ENCODE assay signal across 18 cellular contexts in the genomic region with DNA sequence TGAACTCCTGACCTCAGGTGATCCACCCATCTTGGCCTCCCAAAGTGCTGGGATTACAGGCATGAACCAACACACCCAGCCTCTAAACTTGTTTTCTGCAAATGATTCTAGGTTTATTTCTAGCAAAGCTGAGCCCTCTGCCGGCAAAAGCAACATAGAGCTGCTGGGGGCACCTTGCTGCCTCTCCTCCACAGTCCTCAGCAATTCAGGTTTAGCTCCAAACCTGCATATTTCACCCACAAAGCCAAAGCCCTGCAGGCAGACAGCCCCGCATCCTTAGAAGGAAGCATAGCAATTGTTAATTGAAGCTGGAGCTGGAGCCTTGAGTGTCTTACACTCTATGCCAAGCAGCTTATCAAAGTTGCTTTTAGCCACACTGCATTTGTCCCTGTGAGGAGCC. TPM values are rescaled to one million over a fixed set of nuclear protein-coding genes. Genes with fewer than 3 reads are reported as not detected.
A peak's percentile ranks its signal among the peaks of the same experiment; 100 is the strongest.
DNase-seq lines count a peak whose midpoint lies in the region; ATAC-seq, FAIRE-seq and TF ChIP-seq lines count a peak whose summit lies in the region.
"Had no signal": no experiment of that assay in that cellular context is flagged by ENCODE, and none has a peak within 500 bp of the region (broad histone marks: within the 10 kb centered on the region; RNA-seq: fewer than 3 reads in every experiment).

No MANE protein-coding gene starts in this region.

- H3K27me3 Mint-ChIP-seq in T-helper 2 cell treated with Interferon-gamma antibody and Interleukin-4, amounts not matched to agents 5 μg/mL and 100 μg/mL, for 36 hours (ENCODE audit: low read depth), result no peaks in the 10 kb centered on the region

- TF ChIP-seq RAD21 in HepG2 (CRISPR knock-in tag; IDR thresholded peaks at IDR 0.05), result no peak

- H3K27ac ChIP-seq in HepG2 (ENCODE audit: extremely low read length, insufficient read depth, low read length) (no peak overlapping the region), right lobe of liver (no peak overlapping the region), SJCRH30 (peak overlapping the region; percentile 5; the same call in 1 of the 2 replicates), trophoblast cell (ENCODE audit: low read depth, low read length) (no peak overlapping the region)
- H3K27ac ChIP-seq: SK-N-MC had no signal

- ATAC-seq in HepG2, result peak; percentile 71
- no peak for ATAC-seq in right lobe of liver
- no peak for ATAC-seq in activated naive CD4-positive, alpha-beta T cell treated with anti-CD3 and anti-CD28 coated beads, Interleukin-2, amount 50 U/mL, for 72 hours

- no peaks in the 10 kb centered on the region for H3K36me3 ChIP-seq in HepG2 (replicated peaks in 1 of 2; ENCODE audit: control insufficient read depth in 1 of 2, insufficient read depth in 2 of 2, low read length in 2 of 2)
- H3K36me3 ChIP-seq in right lobe of liver, result no peaks in the 10 kb centered on the region
- no peaks in the 10 kb centered on the region for H3K36me3 ChIP-seq in SJCRH30
- H3K36me3 ChIP-seq in trophoblast cell (ENCODE audit: control insufficient read depth in 1 of 2, insufficient read depth in 2 of 2, low read length in 2 of 2), result no peaks in the 10 kb centered on the region

- no peaks in the 10 kb centered on the region for H3K79me2 ChIP-seq in HepG2 (ENCODE audit: insufficient read depth, low read length)
- no peaks in the 10 kb centered on the region for H3K79me2 ChIP-seq in trophoblast cell (ENCODE audit: control insufficient read depth, insufficient read depth, low read length, poor library complexity)

- no peaks in the 10 kb centered on the region for H3K9me3 ChIP-seq in HepG2 (ENCODE audit: low read length)
- no peaks in the 10 kb centered on the region for H3K9me3 ChIP-seq in right lobe of liver
- no peaks in the 10 kb centered on the region for H3K9me3 ChIP-seq in SJCRH30 (replicated peaks)
- no peaks in the 10 kb centered on the region for H3K9me3 ChIP-seq in trophoblast cell (ENCODE audit: insufficient read depth, low read depth, low read length)

- no peaks in the 10 kb centered on the region for H3K36me3 Mint-ChIP-seq in T-helper 2 cell treated with Interferon-gamma antibody and Interleukin-4, amounts not matched to agents 5 μg/mL and 100 μg/mL, for 36 hours (ENCODE audit: low read depth)
- H3K36me3 Mint-ChIP-seq in activated naive CD4-positive, alpha-beta T cell treated with anti-CD3 and anti-CD28 coated beads, Interleukin-2, amount 50 U/mL, for 72 hours, result peaks cover 0 to 6% of the 10 kb centered on the region in 2 donors

- no peak overlapping the region for H2BK120ac ChIP-seq in trophoblast cell (ENCODE audit: insufficient read depth, low read length, poor library complexity)

- CTCF ChIA-PET in HepG2 (lab: Yijun Ruan, JAX; ENCODE audit: low intra/inter-chr PET ratio, low total read pairs), result no interaction called here

- no peak overlapping the region for H4K12ac ChIP-seq in trophoblast cell (ENCODE audit: low read depth, low read length)

- no peaks in the 10 kb centered on the region for H4K20me1 ChIP-seq in HepG2 (ENCODE audit: insufficient read depth, low read length)

- no peak overlapping the region for H3K27ac Mint-ChIP-seq in T-helper 2 cell treated with Interferon-gamma antibody and Interleukin-4, amounts not matched to agents 5 μg/mL and 100 μg/mL, for 36 hours
- H3K27ac Mint-ChIP-seq in activated naive CD4-positive, alpha-beta T cell treated with anti-CD3 and anti-CD28 coated beads, Interleukin-2, amount 50 U/mL, for 72 hours, result no peak overlapping the region

- no peak overlapping the region for H2BK12ac ChIP-seq in trophoblast cell (ENCODE audit: low read length)

- H4K8ac ChIP-seq in trophoblast cell (ENCODE audit: low read depth, low read length), result no peak overlapping the region

- POLR2A ChIA-PET in HepG2 (lab: Yijun Ruan, JAX), result no interaction called here

- no peak overlapping the region for H3K14ac ChIP-seq in trophoblast cell (ENCODE audit: low read length)

- TF ChIP-seq EP300 in HepG2 (IDR thresholded peaks at IDR 0.05; ENCODE audit: low read depth in 2 of 2, low read length in 2 of 2), result no peak
- TF ChIP-seq EP300 in HepG2 (CRISPR knock-in tag; IDR thresholded peaks at IDR 0.05; ENCODE audit: borderline replicate concordance), result no peak

- in situ Hi-C loops in HepG2 (cut with HindIII; ENCODE audit: extremely low pct_ligation_motif_present, low pct_unique_long_range_greater_than_20kb), result no loop called here

- H3K4me3 ChIP-seq in HepG2 (replicated peaks in 1 of 3; ENCODE audit: insufficient read depth in 1 of 3, low read depth in 2 of 3, low read length in 3 of 3) (no peak overlapping the region), right lobe of liver (no peak overlapping the region), SJCRH30 (no peak overlapping the region), choroid plexus epithelial cell (ENCODE audit: low read depth, low read length) (no peak overlapping the region), trophoblast cell (ENCODE audit: low read depth, low read length) (no peak overlapping the region)
- H3K4me3 ChIP-seq: SK-N-MC had no signal

- H3K4ac ChIP-seq in trophoblast cell (ENCODE audit: low read depth, low read length), result no peak overlapping the region

- intact Hi-C loops in HepG2 (cut with micrococcal nuclease; ENCODE audit: unreplicated experiment), result no loop called here
- intact Hi-C loops in right lobe of liver (cut with DNase I), result no loop called here

- no peaks in the 10 kb centered on the region for H3K4me1 ChIP-seq in HepG2 (ENCODE audit: insufficient read depth, low read length)
- H3K4me1 ChIP-seq in right lobe of liver, result no peaks in the 10 kb centered on the region
- peaks cover 13% of the 10 kb centered on the region; the same call in 1 of the 2 replicates for H3K4me1 ChIP-seq in SJCRH30
- H3K4me1 ChIP-seq in trophoblast cell (ENCODE audit: control insufficient read depth in 1 of 2, insufficient read depth in 2 of 2, low read length in 2 of 2), result no peaks in the 10 kb centered on the region

- WGBS in HepG2 (ENCODE audit: low lambda C conversion rate), result 50% methylated on average over 2 of the region's 2 CpGs
- WGBS in right lobe of liver (ENCODE audit: insufficient coverage, low coverage, low lambda C conversion rate, missing lambda C conversion rate), result 94% methylated on average over 2 of the region's 2 CpGs
- no CpG with 5 or more reads among the region's 2 CpGs for WGBS in trophoblast cell (ENCODE audit: extremely low coverage, insufficient coverage, insufficient read length)

- no peak overlapping the region for H2BK5ac ChIP-seq in trophoblast cell (ENCODE audit: low read depth, low read length, poor library complexity)

- H3K27me3 ChIP-seq in HepG2 (ENCODE audit: control insufficient read depth in 1 of 2, insufficient read depth in 2 of 2, low read length in 2 of 2) (no peaks in the 10 kb centered on the region), right lobe of liver (no peaks in the 10 kb centered on the region), SJCRH30 (no peaks in the 10 kb centered on the region), trophoblast cell (ENCODE audit: insufficient read depth, low read length) (no peaks in the 10 kb centered on the region)

- no peaks in the 10 kb centered on the region for H3K79me1 ChIP-seq in trophoblast cell (ENCODE audit: low read length)

- H3K9ac ChIP-seq in HepG2 (ENCODE audit: insufficient read depth, low read depth, low read length), result no peak overlapping the region
- no peak overlapping the region for H3K9ac ChIP-seq in trophoblast cell (ENCODE audit: low read length)

- H3K4me2 ChIP-seq in HepG2 (ENCODE audit: low read depth, low read length), result no peak overlapping the region
- H3K4me2 ChIP-seq in trophoblast cell (ENCODE audit: low read length), result no peak overlapping the region

- no peak for FAIRE-seq in HepG2 (lab: Jason Lieb, UNC)
- FAIRE-seq: GM12892, H1 had no signal

- H4K91ac ChIP-seq in trophoblast cell (ENCODE audit: low read depth, low read length), result no peak overlapping the region

- H3K23ac ChIP-seq in trophoblast cell (ENCODE audit: low read length), result no peak overlapping the region

- no TSS peak for BruUV-seq in HepG2 (replicated peaks; lab: Mats Ljungman, UMichigan)

- no peaks in the 10 kb centered on the region for H3K4me1 Mint-ChIP-seq in T-helper 2 cell treated with Interferon-gamma antibody and Interleukin-4, amounts not matched to agents 5 μg/mL and 100 μg/mL, for 36 hours (ENCODE audit: low read depth)

- H3K18ac ChIP-seq in trophoblast cell (ENCODE audit: low read length), result no peak overlapping the region

- TF ChIP-seq POLR2A in HepG2 (IDR thresholded peaks at IDR 0.05; ENCODE audit: insufficient read depth in 1 of 2, low read depth in 2 of 2, low read length in 2 of 2), result no peak
- TF ChIP-seq POLR2A in right lobe of liver (IDR thresholded peaks at IDR 0.05), result no peak

- no peak for DNase-seq in HepG2 (ENCODE audit: low spot score)
- no peak for DNase-seq in right lobe of liver
- peak; percentile 32 to 57 for DNase-seq in SJCRH30
- DNase-seq in choroid plexus epithelial cell (ENCODE audit: low read depth), result no peak
- peak; percentile 50 to 69 for DNase-seq in trophoblast cell
- DNase-seq in SHP77 (lab: John Stamatoyannopoulos, UW), result no peak
- DNase-seq in T-helper 2 cell treated with Interferon-gamma antibody and Interleukin-4, amounts not matched to agents 5 μg/mL and 100 μg/mL, for 36 hours (ENCODE audit: low spot score), result no peak
- no peak for DNase-seq in activated naive CD4-positive, alpha-beta T cell treated with anti-CD3 and anti-CD28 coated beads, Interleukin-2, amount 50 U/mL, for 72 hours (ENCODE audit: low spot score in 2 of 2)
- DNase-seq: 8988T, C1 segment of cervical spinal cord, NCI-H1417 treated with DMSO at 0.1 percent for 48 hours, NCI-H2029, NCI-H524 had no signal

- no peak overlapping the region for H3K4me3 Mint-ChIP-seq in T-helper 2 cell treated with Interferon-gamma antibody and Interleukin-4, amounts not matched to agents 5 μg/mL and 100 μg/mL, for 36 hours

- no peaks in the 10 kb centered on the region for H3K9me3 Mint-ChIP-seq in T-helper 2 cell treated with Interferon-gamma antibody and Interleukin-4, amounts not matched to agents 5 μg/mL and 100 μg/mL, for 36 hours
- peaks cover 2 to 11% of the 10 kb centered on the region in 2 donors for H3K9me3 Mint-ChIP-seq in activated naive CD4-positive, alpha-beta T cell treated with anti-CD3 and anti-CD28 coated beads, Interleukin-2, amount 50 U/mL, for 72 hours

- TF ChIP-seq CTCF in HepG2 (CRISPR knock-in tag; IDR thresholded peaks at IDR 0.05), result peak; percentile 36; the same call in 1 of the 2 replicates
- TF ChIP-seq CTCF in right lobe of liver (IDR thresholded peaks at IDR 0.05), result no peak
- peak; percentile 42 for TF ChIP-seq CTCF in choroid plexus epithelial cell (conservative IDR thresholded peaks at IDR 0.05; ENCODE audit: low read depth, low read length)

- H2AFZ ChIP-seq in HepG2 (ENCODE audit: low read length) (no peak overlapping the region), trophoblast cell (ENCODE audit: insufficient read depth, low read length, poor library complexity) (no peak overlapping the region)

- H2AK5ac ChIP-seq in trophoblast cell (ENCODE audit: low read length), result no peak overlapping the region

RNA-seq across cellular contexts. Expression of a gene that starts 24.9 kb away (rescaled TPM):
- not detected in 2 replicates for total RNA-seq in HepG2 (2016; rRNA removed; fragmentation: Illumina TruSeq; extraction: Trizol)
- total RNA-seq in HepG2 (2016; cell fraction: cytosol; rRNA removed; fragmentation: Illumina TruSeq; extraction: Trizol; ENCODE audit: low read depth), result not detected in 2 replicates
- not detected in 2 replicates for total RNA-seq in HepG2 (2016; cell fraction: insoluble cytoplasmic fraction; rRNA removed; fragmentation: Illumina TruSeq; extraction: Trizol)
- total RNA-seq in HepG2 (2016; cell fraction: membrane; rRNA removed; fragmentation: Illumina TruSeq; extraction: Trizol), result not detected in 2 replicates
- not detected in 2 replicates for total RNA-seq in HepG2 (2016; cell fraction: nucleus; rRNA removed; fragmentation: Illumina TruSeq; extraction: Trizol)
- polyA plus RNA-seq in HepG2 (2011; rRNA removed), result not detected in 2 replicates
- polyA plus RNA-seq in HepG2 (2011; cell fraction: cytosol; rRNA removed), result not detected in 2 replicates
- not detected in 2 replicates for polyA plus RNA-seq in HepG2 (2011; cell fraction: nucleus; rRNA removed)
- not detected in 2 replicates for polyA plus RNA-seq in HepG2 (2012)
- not detected in 2 replicates for polyA plus RNA-seq in HepG2 (2016; cell fraction: cytosol; fragmentation: Illumina TruSeq; extraction: Trizol; ENCODE audit: low read depth)
- polyA plus RNA-seq in HepG2 (2016; cell fraction: insoluble cytoplasmic fraction; fragmentation: Illumina TruSeq; extraction: Trizol; ENCODE audit: low read depth), result not detected in 2 replicates
- not detected in 2 replicates for polyA plus RNA-seq in HepG2 (2016; cell fraction: membrane; fragmentation: Illumina TruSeq; extraction: Trizol; ENCODE audit: low read depth)
- not detected in 2 replicates for polyA plus RNA-seq in HepG2 (2016; cell fraction: nucleus; fragmentation: Illumina TruSeq; extraction: Trizol; ENCODE audit: insufficient read depth, low read depth)
- polyA minus RNA-seq in HepG2 (2011; rRNA and poly(A)+ RNA removed; ENCODE audit: low replicate concordance), result 7.9 TPM in 1 of 2 replicates, not detected in the other
- not detected in 2 replicates for polyA minus RNA-seq in HepG2 (2011; cell fraction: cytosol; rRNA and poly(A)+ RNA removed)
- 0.90 TPM in 1 of 2 replicates, not detected in the other for polyA minus RNA-seq in HepG2 (2011; cell fraction: nucleus; rRNA and poly(A)+ RNA removed)
- 100 to 1,000 TPM in 1 of 6 experiments, 10 to 100 TPM in 5; 29.6 to 107 (median 68.3) TPM for total RNA-seq in right lobe of liver
- total RNA-seq in SJCRH30 (2014; rRNA removed; shearing (Covaris generic)), result 61.2 and 68.7 TPM in 2 replicates
- 88.6 and 89.3 TPM in 2 replicates for polyA plus RNA-seq in trophoblast cell (2013)
- total RNA-seq in activated naive CD4-positive, alpha-beta T cell treated with anti-CD3 and anti-CD28 coated beads, Interleukin-2, amount 50 U/mL, for 72 hours, result 10 to 100 TPM; 53.6 to 91.7 TPM
- total RNA-seq: G401 had no signal

RNA-seq across cellular contexts. Expression of a gene that starts 54.6 kb away (rescaled TPM):
- total RNA-seq in HepG2 (2016; rRNA removed; fragmentation: Illumina TruSeq; extraction: Trizol) (not detected in 2 replicates), right lobe of liver (under 1 TPM in 3 of 6 experiments, not detected in 3; 0.13 to 0.37 (median 0.22) TPM)
- total RNA-seq in HepG2 (2016; cell fraction: cytosol; rRNA removed; fragmentation: Illumina TruSeq; extraction: Trizol; ENCODE audit: low read depth), result not detected in 2 replicates
- total RNA-seq in HepG2 (2016; cell fraction: insoluble cytoplasmic fraction; rRNA removed; fragmentation: Illumina TruSeq; extraction: Trizol), result not detected in 2 replicates
- not detected in 2 replicates for total RNA-seq in HepG2 (2016; cell fraction: membrane; rRNA removed; fragmentation: Illumina TruSeq; extraction: Trizol)
- not detected in 2 replicates for total RNA-seq in HepG2 (2016; cell fraction: nucleus; rRNA removed; fragmentation: Illumina TruSeq; extraction: Trizol)
- polyA plus RNA-seq in HepG2 (2011; rRNA removed), result not detected in 2 replicates
- polyA plus RNA-seq in HepG2 (2011; cell fraction: cytosol; rRNA removed), result not detected in 2 replicates
- polyA plus RNA-seq in HepG2 (2011; cell fraction: nucleus; rRNA removed), result not detected in 2 replicates
- polyA plus RNA-seq in HepG2 (2012), result not detected in 2 replicates
- not detected in 2 replicates for polyA plus RNA-seq in HepG2 (2016; cell fraction: cytosol; fragmentation: Illumina TruSeq; extraction: Trizol; ENCODE audit: low read depth)
- not detected in 2 replicates for polyA plus RNA-seq in HepG2 (2016; cell fraction: insoluble cytoplasmic fraction; fragmentation: Illumina TruSeq; extraction: Trizol; ENCODE audit: low read depth)
- not detected in 2 replicates for polyA plus RNA-seq in HepG2 (2016; cell fraction: membrane; fragmentation: Illumina TruSeq; extraction: Trizol; ENCODE audit: low read depth)
- not detected in 2 replicates for polyA plus RNA-seq in HepG2 (2016; cell fraction: nucleus; fragmentation: Illumina TruSeq; extraction: Trizol; ENCODE audit: insufficient read depth, low read depth)
- not detected in 2 replicates for polyA minus RNA-seq in HepG2 (2011; rRNA and poly(A)+ RNA removed; ENCODE audit: low replicate concordance)
- not detected in 2 replicates for polyA minus RNA-seq in HepG2 (2011; cell fraction: cytosol; rRNA and poly(A)+ RNA removed)
- polyA minus RNA-seq in HepG2 (2011; cell fraction: nucleus; rRNA and poly(A)+ RNA removed), result not detected in 2 replicates
- total RNA-seq in SJCRH30 (2014; rRNA removed; shearing (Covaris generic)), result not detected in 2 replicates
- polyA plus RNA-seq in trophoblast cell (2013), result not detected in 2 replicates
- not detected for total RNA-seq in activated naive CD4-positive, alpha-beta T cell treated with anti-CD3 and anti-CD28 coated beads, Interleukin-2, amount 50 U/mL, for 72 hours
- total RNA-seq: G401, H1, RPMI7951 had no signal
- polyA plus RNA-seq: H1 had no signal

Comparison
In these comparisons a context has a peak if more than half of its experiments do, and no peak if none do; other contexts are left out.
1. CTCF ChIP-seq: peak in HepG2 (single experiment) and choroid plexus epithelial cell (single experiment); none in right lobe of liver (0 of 4).
2. RNA of a gene that starts 24.9 kb away (total RNA-seq): 53.6 to 91.7 TPM in activated naive CD4-positive, alpha-beta T cell treated with anti-CD3 and anti-CD28 coated beads, Interleukin-2, amount 50 U/mL, for 72 hours, 29.6 to 107 TPM in right lobe of liver and 61.2 to 68.7 TPM in SJCRH30; not detected in HepG2; every median in the first group is over 10 times any median in the second.
3. DNase-seq: peak in SJCRH30 (2 of 2) and trophoblast cell (2 of 2); none in HepG2 (single experiment), right lobe of liver (0 of 3), choroid plexus epithelial cell (single experiment), SHP77 (0 of 2), T-helper 2 cell treated with Interferon-gamma antibody and Interleukin-4, amounts not matched to agents 5 μg/mL and 100 μg/mL, for 36 hours (single experiment) and activated naive CD4-positive, alpha-beta T cell treated with anti-CD3 and anti-CD28 coated beads, Interleukin-2, amount 50 U/mL, for 72 hours (0 of 2).